In genomic region chr15:101276501-101277037, GRCh38 we compare ENCODE assay signal across 8 cellular contexts. TPM values are rescaled to one million over a fixed set of nuclear protein-coding genes. Genes with fewer than 3 reads are reported as not detected.
DNase-seq lines count a peak whose midpoint lies in the region; ATAC-seq and TF ChIP-seq lines count a peak whose summit lies in the region.

No MANE protein-coding gene starts in this region.

- H3K36me3 ChIP-seq in PC-9 (ENCODE audit: low read depth) (peaks cover 28% of the 10 kb centered on the region), colonic mucosa (peaks cover 23% of the 10 kb centered on the region), muscle layer of duodenum (ENCODE audit: control insufficient read depth in 1 of 2, insufficient read depth in 2 of 2, low read length in 2 of 2) (peaks cover 50 to 56% of the 10 kb centered on the region in 2 donors)

- H3K4me3 ChIP-seq in PC-9 (peak overlapping the region; percentile 81), colonic mucosa (peak overlapping the region; percentile 97), muscle layer of duodenum (ENCODE audit: low read depth in 1 of 2, low read length in 2 of 2) (peak overlapping the region; percentile 73 to 87)

- peaks cover 18% of the 10 kb centered on the region for H3K4me1 ChIP-seq in PC-9 (replicated peaks; ENCODE audit: insufficient read depth)
- peaks cover 8% of the 10 kb centered on the region for H3K4me1 ChIP-seq in colonic mucosa
- peaks cover 0 to 19% of the 10 kb centered on the region in 2 donors for H3K4me1 ChIP-seq in muscle layer of duodenum (ENCODE audit: control insufficient read depth in 1 of 2, insufficient read depth in 2 of 2, low read length in 2 of 2)

- peaks cover 24% of the 10 kb centered on the region for H3K79me2 ChIP-seq in PC-9 (ENCODE audit: low read depth)

- peak; percentile 52; the same call in 1 of the 2 replicates for TF ChIP-seq CTCF in PC-9 (conservative IDR thresholded peaks at IDR 0.05)
- no peak for TF ChIP-seq CTCF in colonic mucosa (IDR thresholded peaks at IDR 0.05)

- H3F3A ChIP-seq in PC-9 (ENCODE audit: insufficient read depth, low read depth), result peaks cover 24% of the 10 kb centered on the region; the same call in 1 of the 2 replicates

- H3K9me3 ChIP-seq in PC-9 (ENCODE audit: insufficient read depth, low read depth) (no peaks in the 10 kb centered on the region), colonic mucosa (no peaks in the 10 kb centered on the region), muscle layer of duodenum (ENCODE audit: control insufficient read depth in 1 of 2, low read length in 2 of 2) (no peaks in the 10 kb centered on the region)

- H3K4me2 ChIP-seq in PC-9, result peak overlapping the region; percentile 87

- peak overlapping the region; percentile 70 for H2AFZ ChIP-seq in PC-9

- ATAC-seq in HG02840 (IDR thresholded peaks at IDR 0.05; ENCODE audit: low FRiP score, unreplicated experiment), result peak; percentile 32

- POLR2A ChIA-PET in PC-9 (lab: Charles Lee; ENCODE audit: unreplicated experiment), result no interaction called here

- peaks cover 14% of the 10 kb centered on the region for H4K20me1 ChIP-seq in PC-9 (ENCODE audit: insufficient read depth)

- CTCF ChIA-PET in PC-9 (lab: Charles Lee), result no interaction called here

- intact Hi-C loops in PC-9 (cut with micrococcal nuclease; ENCODE audit: unreplicated experiment) (loop anchor here (1.0 kb wide), 1 partner anchor 25 kb away; no protein-coding TSS in a partner anchor), colonic mucosa (cut with DNase I) (no loop called here)

- H3K27ac ChIP-seq in PC-9 (peak overlapping the region; percentile 47; the same call in 1 of the 2 replicates), colonic mucosa (peak overlapping the region; percentile 92), muscle layer of duodenum (ENCODE audit: low read length) (peak overlapping the region; percentile 94)

- no TSS peak for BruUV-seq in PC-9 (replicated peaks; lab: Mats Ljungman, UMichigan)

- peak; percentile 43 for DNase-seq in activated T-cell treated with anti-CD3 and anti-CD28 coated beads, Interleukin-2, amount 50 U/mL, for 1 hour
- no peak for DNase-seq in activated T-cell treated with anti-CD3 and anti-CD28 coated beads, Interleukin-2, amount 50 U/mL, for 48 hours
- no peak for DNase-seq in PC-9
- DNase-seq in colonic mucosa, result no peak
- no peak for DNase-seq in NCI-H187 treated with DMSO at 0.1 percent for 48 hours (lab: John Stamatoyannopoulos, UW)
- no peak for DNase-seq in occipital lobe (lab: John Stamatoyannopoulos, UW)

- peak overlapping the region; percentile 83 to 95 for H3K9ac ChIP-seq in colonic mucosa (ENCODE audit: low read depth in 2 of 2, low read length in 2 of 2)

- H3K27me3 ChIP-seq in PC-9 (ENCODE audit: insufficient read depth, low read depth), result no peaks in the 10 kb centered on the region
- H3K27me3 ChIP-seq in colonic mucosa, result no peaks in the 10 kb centered on the region
- no peaks in the 10 kb centered on the region for H3K27me3 ChIP-seq in muscle layer of duodenum (ENCODE audit: low read depth, low read length)

- H3K9me2 ChIP-seq in PC-9 (ENCODE audit: insufficient read depth), result no peaks in the 10 kb centered on the region

RNA-seq across cellular contexts. Expression of gene SELENOS, which starts 0.7 kb away (rescaled TPM):
- 20.8 and 28.6 TPM in 2 replicates for total RNA-seq in PC-9 (2021)
- 100 to 1,000 TPM in 1 of 2 donors, 10 to 100 TPM in 1; 85.8 to 121 TPM for total RNA-seq in colonic mucosa
- 40.1 TPM for total RNA-seq in occipital lobe

RNA-seq across cellular contexts. Expression of gene SNRPA1, which starts 18.5 kb away (rescaled TPM):
- total RNA-seq in PC-9 (2021) (71.6 and 95.0 TPM in 2 replicates), colonic mucosa (10 to 100 TPM; 52.6 to 82.7 TPM), occipital lobe (15.0 TPM)

RNA-seq across cellular contexts. Expression of gene CHSY1, which starts 24.7 kb away (rescaled TPM):
- 10.3 and 10.7 TPM in 2 replicates for total RNA-seq in PC-9 (2021)
- total RNA-seq in colonic mucosa, result 10 to 100 TPM; 12.3 to 13.7 TPM
- total RNA-seq in occipital lobe, result 23.9 TPM
